In genomic region chr6:144897441-144897921, GRCh38 we compare ENCODE assay signal across 11 cellular contexts.
A peak's percentile ranks its signal among the peaks of the same experiment; 100 is the strongest.
DNase-seq lines count a peak whose midpoint lies in the region; ATAC-seq and TF ChIP-seq lines count a peak whose summit lies in the region.
"Had no signal": no experiment of that assay in that cellular context is flagged by ENCODE, and none has a peak within 500 bp of the region (broad histone marks: within the 10 kb centered on the region; RNA-seq: fewer than 3 reads in every experiment).

No MANE protein-coding gene starts in this region.

- H3K4me1 Mint-ChIP-seq in activated naive CD4-positive, alpha-beta T cell treated with anti-CD3 and anti-CD28 coated beads for 36 hours (ENCODE audit: low read depth): no peaks in the 10 kb centered on the region

- no peaks in the 10 kb centered on the region for H3K4me1 ChIP-seq in upper lobe of left lung
- H3K4me1 ChIP-seq: body of pancreas, heart left ventricle had no signal

- intact Hi-C loops in activated naive CD4-positive, alpha-beta T cell treated with anti-CD3 and anti-CD28 coated beads for 36 hours (cut with micrococcal nuclease): no loop called here

- no peak for TF ChIP-seq POLR2A in upper lobe of left lung (IDR thresholded peaks at IDR 0.05)

- H3K36me3 ChIP-seq in brain microvascular endothelial cell (replicated peaks) (no peaks in the 10 kb centered on the region), upper lobe of left lung (no peaks in the 10 kb centered on the region)
- H3K36me3 ChIP-seq: heart left ventricle had no signal

- WGBS in upper lobe of left lung, 2 donors: 80 to 82% methylated on average over 4 of the region's 4 CpGs

- no peak overlapping the region for H3K4me3 Mint-ChIP-seq in activated naive CD4-positive, alpha-beta T cell treated with anti-CD3 and anti-CD28 coated beads for 36 hours

- H3K27ac Mint-ChIP-seq in activated naive CD4-positive, alpha-beta T cell treated with anti-CD3 and anti-CD28 coated beads for 36 hours: no peak overlapping the region

- H3K27me3 Mint-ChIP-seq in activated naive CD4-positive, alpha-beta T cell treated with anti-CD3 and anti-CD28 coated beads for 36 hours (ENCODE audit: low read depth): no peaks in the 10 kb centered on the region

- TF ChIP-seq CTCF in AG10803 (conservative IDR thresholded peaks at IDR 0.05; ENCODE audit: low read length): no peak
- TF ChIP-seq CTCF in brain microvascular endothelial cell (IDR thresholded peaks at IDR 0.05; ENCODE audit: low read depth, low read length, missing control alignments): no peak
- TF ChIP-seq CTCF in upper lobe of left lung (IDR thresholded peaks at IDR 0.05): no peak

- CTCF ChIA-PET in activated naive CD4-positive, alpha-beta T cell treated with anti-CD3 and anti-CD28 coated beads for 36 hours (lab: Charles Lee): no interaction called here

- H3K27ac ChIP-seq in brain microvascular endothelial cell (peak overlapping the region; percentile 70), upper lobe of left lung (no peak overlapping the region)
- H3K27ac ChIP-seq: body of pancreas, heart left ventricle had no signal

- no peaks in the 10 kb centered on the region for H3K27me3 ChIP-seq in brain microvascular endothelial cell (replicated peaks)
- no peaks in the 10 kb centered on the region for H3K27me3 ChIP-seq in upper lobe of left lung
- H3K27me3 ChIP-seq: body of pancreas, heart left ventricle had no signal

- no peaks in the 10 kb centered on the region for H3K36me3 Mint-ChIP-seq in activated naive CD4-positive, alpha-beta T cell treated with anti-CD3 and anti-CD28 coated beads for 36 hours (ENCODE audit: low read depth)

- in situ Hi-C loops in brain microvascular endothelial cell (cut with HindIII; ENCODE audit: low pct_ligation_motif_present, low sequenced_read_pairs): no loop called here

- TF ChIP-seq EP300 in upper lobe of left lung (IDR thresholded peaks at IDR 0.05): no peak

- no peaks in the 10 kb centered on the region for H3K9me3 ChIP-seq in upper lobe of left lung
- H3K9me3 ChIP-seq: body of pancreas had no signal

- peak; percentile 90 for DNase-seq in AG10803 (ENCODE audit: low read depth)
- peak; percentile 96 for DNase-seq in LHCN-M2 (ENCODE audit: low read depth)
- DNase-seq in brain microvascular endothelial cell: peak; percentile 82
- DNase-seq in kidney tubule cell (ENCODE audit: low spot score): peak; percentile 94
- no peak for DNase-seq in cortex of kidney (lab: John Stamatoyannopoulos, UW)
- DNase-seq in activated naive CD4-positive, alpha-beta T cell treated with anti-CD3 and anti-CD28 coated beads for 36 hours: no peak
- no peak for DNase-seq in upper lobe of left lung
- DNase-seq: activated CD8-positive, alpha-beta memory T cell treated with anti-CD3 and anti-CD28 coated beads for 24 hours; heart left ventricle had no signal

- no peaks in the 10 kb centered on the region for H3K9me3 Mint-ChIP-seq in activated naive CD4-positive, alpha-beta T cell treated with anti-CD3 and anti-CD28 coated beads for 36 hours

- H3K4me3 ChIP-seq in AG10803 (ENCODE audit: low read length) (no peak overlapping the region), brain microvascular endothelial cell (ENCODE audit: low read depth, low read length) (no peak overlapping the region), upper lobe of left lung (no peak overlapping the region)
- H3K4me3 ChIP-seq: body of pancreas, heart left ventricle had no signal

- ATAC-seq in GM21423 (IDR thresholded peaks at IDR 0.05; ENCODE audit: unreplicated experiment): no peak
- no peak for ATAC-seq in upper lobe of left lung (ENCODE audit: low FRiP score in 2 of 2)
- ATAC-seq: body of pancreas, heart left ventricle had no signal

Comparison
In these comparisons a context has a peak if more than half of its experiments do, and no peak if none do; other contexts are left out.
1. DNase-seq: peak in AG10803 (single experiment), LHCN-M2 (single experiment), brain microvascular endothelial cell (single experiment) and kidney tubule cell (single experiment); none in cortex of kidney (single experiment), activated naive CD4-positive, alpha-beta T cell treated with anti-CD3 and anti-CD28 coated beads for 36 hours (single experiment) and upper lobe of left lung (0 of 2).